Comparison of ENCODE assay signal across 8 cellular contexts in the genomic region with DNA sequence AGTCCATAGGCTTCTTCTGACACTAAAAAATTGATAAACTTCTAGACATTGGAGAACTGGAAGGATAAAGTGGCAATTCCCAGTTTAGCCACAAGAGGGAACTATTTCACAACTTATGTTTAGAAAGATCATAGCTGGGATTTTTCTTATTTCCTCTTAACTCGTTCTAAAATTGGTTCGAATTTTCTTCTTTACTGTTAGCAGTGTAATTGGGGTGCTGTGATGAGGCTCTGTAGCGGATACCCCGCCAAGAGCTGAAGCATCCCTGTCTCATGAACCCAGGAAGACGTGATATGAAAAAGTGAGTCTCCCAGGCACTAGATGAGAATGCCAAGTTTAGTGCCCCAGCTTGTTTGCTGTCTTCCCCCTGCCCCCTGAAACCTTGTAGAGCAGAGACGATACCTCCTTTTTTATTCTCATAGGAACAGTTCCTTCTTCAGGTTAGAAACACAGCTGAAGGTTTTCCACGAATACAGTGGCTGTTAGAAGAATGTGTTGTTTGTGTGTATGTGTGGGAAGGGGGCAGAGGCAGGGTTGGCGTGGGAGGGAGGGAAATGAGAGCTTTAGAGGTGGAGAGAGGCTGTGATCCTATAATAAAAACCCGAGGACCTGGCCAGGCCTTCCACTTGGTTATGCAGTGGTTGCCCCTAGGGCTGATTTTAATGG.
DNase-seq lines count a peak whose midpoint lies in the region; ATAC-seq and TF ChIP-seq lines count a peak whose summit lies in the region.

No MANE protein-coding gene starts in this region.

- peak; percentile 19 for DNase-seq in Caki2 (ENCODE audit: low read depth)
- DNase-seq in GM23248: peak; percentile 62
- DNase-seq in NCI-H446 treated with DMSO at 0.1 percent for 48 hours (lab: John Stamatoyannopoulos, UW): peak; percentile 5
- peak; percentile 16 for DNase-seq in brain pericyte (ENCODE audit: low read depth, low spot score)
- DNase-seq in kidney glomerular epithelial cell (lab: John Stamatoyannopoulos, UW): peak; percentile 69
- no peak for DNase-seq in thoracic aorta (ENCODE audit: low spot score)
- no peak for DNase-seq in H4 (ENCODE audit: low spot score)
- no peak for DNase-seq in NCI-H1105 treated with DMSO at 0.1 percent for 48 hours (lab: John Stamatoyannopoulos, UW)

- no peaks in the 10 kb centered on the region for H4K20me1 ChIP-seq in GM23248 (ENCODE audit: insufficient read depth)

- H3K36me3 ChIP-seq in GM23248 (ENCODE audit: low read depth) (no peaks in the 10 kb centered on the region), thoracic aorta (no peaks in the 10 kb centered on the region)

- 0 to 5% methylated on average over 9 of the region's 9 CpGs for WGBS in GM23248 (ENCODE audit: low coverage in 1 of 2, low lambda C conversion rate in 2 of 2, missing lambda C conversion rate in 2 of 2), 2 experiments

- no peaks in the 10 kb centered on the region for H3K9me3 ChIP-seq in GM23248 (ENCODE audit: low read depth)
- no peaks in the 10 kb centered on the region for H3K9me3 ChIP-seq in thoracic aorta

- ATAC-seq in thoracic aorta (ENCODE audit: insufficient number of reproducible peaks, low FRiP score, low read depth): peak; percentile 10

- in situ Hi-C loops in Caki2 (cut with HindIII; ENCODE audit: low pct_unique_long_range_greater_than_20kb, low sequenced_read_pairs): no loop called here
- in situ Hi-C loops in GM23248 (cut with MboI): no loop called here

- H3K27me3 ChIP-seq in GM23248 (replicated peaks; ENCODE audit: insufficient read depth) (no peaks in the 10 kb centered on the region), thoracic aorta (replicated peaks; ENCODE audit: insufficient read depth) (no peaks in the 10 kb centered on the region)

- peak overlapping the region; percentile 78; the same call in 1 of the 2 replicates for H2AFZ ChIP-seq in GM23248

- H3K27ac ChIP-seq in GM23248: no peak overlapping the region
- no peak overlapping the region for H3K27ac ChIP-seq in thoracic aorta

- TF ChIP-seq CTCF in thoracic aorta (IDR thresholded peaks at IDR 0.05): peak; percentile 82

- H3K9ac ChIP-seq in GM23248: 0 out of 2 replicates have a peak overlapping the region, but pooled peaks have one; percentile 13

- no peaks in the 10 kb centered on the region for H3K79me2 ChIP-seq in GM23248 (ENCODE audit: insufficient read depth)

- no peaks in the 10 kb centered on the region for H3K9me2 ChIP-seq in GM23248 (ENCODE audit: insufficient read depth)

- no peaks in the 10 kb centered on the region for H3K4me1 ChIP-seq in GM23248 (ENCODE audit: insufficient read depth)
- peaks cover 4 to 10% of the 10 kb centered on the region in 2 donors for H3K4me1 ChIP-seq in thoracic aorta (ENCODE audit: control insufficient read depth in 1 of 2, low read depth in 2 of 2)

- 0 out of 2 replicates have a peak overlapping the region, but pooled peaks have one; percentile 28 for H3K4me3 ChIP-seq in GM23248
- peak overlapping the region; percentile 62 for H3K4me3 ChIP-seq in thoracic aorta

- H3F3A ChIP-seq in GM23248 (ENCODE audit: insufficient read depth): no peaks in the 10 kb centered on the region

- H3K4me2 ChIP-seq in GM23248 (ENCODE audit: unreplicated experiment): peak overlapping the region; percentile 67

Comparison
In these comparisons a context has a peak if more than half of its experiments do, and no peak if none do; other contexts are left out.
1. DNase-seq: peak in Caki2 (single experiment), GM23248 (single experiment), NCI-H446 treated with DMSO at 0.1 percent for 48 hours (single experiment), brain pericyte (single experiment) and kidney glomerular epithelial cell (single experiment); none in thoracic aorta (single experiment), H4 (single experiment) and NCI-H1105 treated with DMSO at 0.1 percent for 48 hours (single experiment).